In genomic region chr2:28958689-28959088, GRCh38 we compare ENCODE assay signal across 8 cellular contexts. TPM values are rescaled to one million over a fixed set of nuclear protein-coding genes. Genes with fewer than 3 reads are reported as not detected.
DNase-seq lines count a peak whose midpoint lies in the region; ATAC-seq, FAIRE-seq and TF ChIP-seq lines count a peak whose summit lies in the region.

No MANE protein-coding gene starts in this region.

- H3K9me3 ChIP-seq in CD4-positive, CD25-positive, alpha-beta regulatory T cell (ENCODE audit: control insufficient read depth in 2 of 2, low read length in 2 of 2) = no peaks in the 10 kb centered on the region
- H3K9me3 ChIP-seq in tibial nerve = no peaks in the 10 kb centered on the region

- H3K27me3 Mint-ChIP-seq in CD4-positive, CD25-positive, alpha-beta regulatory T cell = peaks cover 14% of the 10 kb centered on the region
- no peaks in the 10 kb centered on the region for H3K27me3 Mint-ChIP-seq in endothelial cell (ENCODE audit: unreplicated experiment)

- no peaks in the 10 kb centered on the region for H3K36me3 Mint-ChIP-seq in CD4-positive, CD25-positive, alpha-beta regulatory T cell
- no peaks in the 10 kb centered on the region for H3K36me3 Mint-ChIP-seq in endothelial cell (ENCODE audit: low read depth, unreplicated experiment)

- H3K79me2 ChIP-seq in mesendoderm (ENCODE audit: control insufficient read depth, insufficient read depth, low read length) = no peaks in the 10 kb centered on the region

- H3K23ac ChIP-seq in mesendoderm (ENCODE audit: low read length) = no peak overlapping the region

- TF ChIP-seq EP300 in tibial nerve (IDR thresholded peaks at IDR 0.05) = peak; percentile 15 to 42

- no peak overlapping the region for H3K27ac ChIP-seq in CD4-positive, CD25-positive, alpha-beta regulatory T cell (ENCODE audit: insufficient read depth, low read length, poor library complexity, severe bottlenecking)
- no peak overlapping the region for H3K27ac ChIP-seq in mesendoderm (ENCODE audit: low read depth, low read length)
- peak overlapping the region in 1 of 4 donors; percentile 63 for H3K27ac ChIP-seq in tibial nerve

- H4K8ac ChIP-seq in mesendoderm (ENCODE audit: low read depth, low read length) = no peak overlapping the region

- DNase-seq in CD4-positive, CD25-positive, alpha-beta regulatory T cell = peak; percentile 10 to 65 (median 51)
- DNase-seq in H54 (ENCODE audit: insufficient read length, low spot score) = peak; percentile 65
- peak; percentile 53 for DNase-seq in NCI-H2196 treated with DMSO at 0.1 percent for 48 hours (lab: John Stamatoyannopoulos, UW; ENCODE audit: unreplicated experiment)
- DNase-seq in endothelial cell (ENCODE audit: low spot score) = peak; percentile 56
- DNase-seq in mesendoderm = peak; percentile 85
- peak in 1 of 2 donors; percentile 68 for DNase-seq in tibial nerve (ENCODE audit: low spot score in 2 of 2)

- no peak overlapping the region for H2BK5ac ChIP-seq in mesendoderm (ENCODE audit: low read length)

- peaks cover 3% of the 10 kb centered on the region for H3K4me1 ChIP-seq in CD4-positive, CD25-positive, alpha-beta regulatory T cell (ENCODE audit: control insufficient read depth, insufficient read depth, low read length, poor library complexity, severe bottlenecking)
- no peaks in the 10 kb centered on the region for H3K4me1 ChIP-seq in mesendoderm (ENCODE audit: control insufficient read depth, low read depth, low read length)
- H3K4me1 ChIP-seq in tibial nerve = peaks cover 0 to 10% (median 6%) of the 10 kb centered on the region in 4 donors

- TF ChIP-seq CTCF in WI38 (IDR thresholded peaks at IDR 0.05; ENCODE audit: low read depth, low read length) (peak; percentile 47), endothelial cell (IDR thresholded peaks at IDR 0.05; ENCODE audit: unreplicated experiment) (peak; percentile 81), tibial nerve (IDR thresholded peaks at IDR 0.05) (peak; percentile 51 to 89 (median 75))

- ATAC-seq in CD4-positive, CD25-positive, alpha-beta regulatory T cell (ENCODE audit: low read depth in 2 of 2) = peak; percentile 48 to 53
- ATAC-seq in HG03565 (IDR thresholded peaks at IDR 0.05; ENCODE audit: unreplicated experiment) = no peak

- H3K4me1 Mint-ChIP-seq in CD4-positive, CD25-positive, alpha-beta regulatory T cell = peaks cover 0 to 15% (median 5%) of the 10 kb centered on the region in 4 donors
- H3K4me1 Mint-ChIP-seq in endothelial cell (ENCODE audit: unreplicated experiment) = no peaks in the 10 kb centered on the region

- TF ChIP-seq POLR2A in H54 (IDR thresholded peaks at IDR 0.05; ENCODE audit: low read depth, low read length) (no peak), tibial nerve (IDR thresholded peaks at IDR 0.05) (no peak)

- H2BK120ac ChIP-seq in mesendoderm (ENCODE audit: low read depth, low read length) = no peak overlapping the region

- H3K4ac ChIP-seq in mesendoderm (ENCODE audit: low read depth, low read length) = no peak overlapping the region

- H3K4me3 Mint-ChIP-seq in CD4-positive, CD25-positive, alpha-beta regulatory T cell = no peak overlapping the region
- H3K4me3 Mint-ChIP-seq in endothelial cell (ENCODE audit: unreplicated experiment) = no peak overlapping the region

- H3K56ac ChIP-seq in mesendoderm (ENCODE audit: low read length) = peak overlapping the region; percentile 46

- peak; percentile 43 for FAIRE-seq in H54 (lab: Jason Lieb, UNC)

- no peak overlapping the region for H2BK15ac ChIP-seq in mesendoderm (replicated peaks; ENCODE audit: low read depth)

- H3K27ac Mint-ChIP-seq in CD4-positive, CD25-positive, alpha-beta regulatory T cell = no peak overlapping the region
- H3K27ac Mint-ChIP-seq in endothelial cell (ENCODE audit: unreplicated experiment) = no peak overlapping the region

- H3K4me2 ChIP-seq in mesendoderm (ENCODE audit: low read length) = no peak overlapping the region

- no peak overlapping the region for H3K18ac ChIP-seq in mesendoderm (ENCODE audit: low read length)

- H4K5ac ChIP-seq in mesendoderm (ENCODE audit: low read length) = no peak overlapping the region

- H3K9ac ChIP-seq in mesendoderm (ENCODE audit: low read length) = no peak overlapping the region

- H3K27me3 ChIP-seq in CD4-positive, CD25-positive, alpha-beta regulatory T cell (ENCODE audit: control insufficient read depth, insufficient read depth, low read length) = no peaks in the 10 kb centered on the region
- H3K27me3 ChIP-seq in mesendoderm (ENCODE audit: insufficient read depth, low read length, poor library complexity) = no peaks in the 10 kb centered on the region
- H3K27me3 ChIP-seq in tibial nerve = no peaks in the 10 kb centered on the region

- H2AK5ac ChIP-seq in mesendoderm (ENCODE audit: low read length) = no peak overlapping the region

- H3K9me3 Mint-ChIP-seq in CD4-positive, CD25-positive, alpha-beta regulatory T cell = no peaks in the 10 kb centered on the region
- no peaks in the 10 kb centered on the region for H3K9me3 Mint-ChIP-seq in endothelial cell (ENCODE audit: unreplicated experiment)

- no CpG with 5 or more reads among the region's 9 CpGs for WGBS in mesendoderm (ENCODE audit: extremely low coverage, insufficient coverage, low lambda C conversion rate)
- 14 to 22% methylated on average over 8 to 9 of the region's 9 CpGs for whole genome bisulfite sequencing in tibial nerve, 2 donors

- H3K36me3 ChIP-seq in CD4-positive, CD25-positive, alpha-beta regulatory T cell (ENCODE audit: control insufficient read depth, insufficient read depth, low read length) = no peaks in the 10 kb centered on the region
- H3K36me3 ChIP-seq in mesendoderm (ENCODE audit: control insufficient read depth, insufficient read depth, low read length) (no peaks in the 10 kb centered on the region), tibial nerve (no peaks in the 10 kb centered on the region)

- H3K4me3 ChIP-seq in CD4-positive, CD25-positive, alpha-beta regulatory T cell (ENCODE audit: low read depth, low read length) = no peak overlapping the region
- no peak overlapping the region for H3K4me3 ChIP-seq in WI38 (ENCODE audit: low read depth, low read length)
- no peak overlapping the region for H3K4me3 ChIP-seq in mesendoderm (ENCODE audit: low read length)
- H3K4me3 ChIP-seq in tibial nerve = no peak overlapping the region

- H3K79me1 ChIP-seq in mesendoderm (ENCODE audit: low read length) = no peaks in the 10 kb centered on the region

RNA-seq across cellular contexts. Expression of gene TOGARAM2, which starts 22.4 kb away (rescaled TPM):
- total RNA-seq in CD4-positive, CD25-positive, alpha-beta regulatory T cell = 9.3 TPM
- polyA plus RNA-seq in CD4-positive, CD25-positive, alpha-beta regulatory T cell = 1 to 10 TPM in 3 of 4 donors, not detected in 1; 1.5 to 2.4 (median 1.7) TPM
- total RNA-seq in endothelial cell (ENCODE audit: unreplicated experiment) (0.23 TPM), tibial nerve (10 to 100 TPM in 3 of 4 donors, 1 to 10 TPM in 1; 6.0 to 35.0 (median 19.5) TPM)
- polyA plus RNA-seq in mesendoderm (2013, experiment 1 of 2) = 0.17 TPM
- 0.24 TPM for polyA plus RNA-seq in mesendoderm (2013, experiment 2 of 2)
